ENCODE assay signal across 13 cellular contexts in the genomic region with DNA sequence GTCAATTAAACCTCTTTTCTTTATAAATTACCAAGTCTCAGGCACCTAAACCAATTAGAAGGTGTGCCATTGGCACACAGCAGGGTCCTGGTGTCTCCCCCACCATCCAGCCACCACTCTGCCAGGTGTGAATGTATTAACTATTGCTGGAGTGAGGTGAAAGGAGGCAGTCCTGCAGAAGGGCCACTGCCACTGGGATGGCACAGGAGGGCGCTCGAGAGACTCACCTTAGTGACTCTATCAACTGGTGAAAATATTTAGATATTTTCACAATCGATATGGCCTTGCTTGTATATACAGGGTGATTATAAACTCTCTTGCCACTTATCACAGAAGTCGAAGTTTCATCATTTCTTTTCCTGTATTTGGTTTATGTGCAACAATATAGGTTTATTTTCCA.
DNase-seq lines count a peak whose midpoint lies in the region; ATAC-seq and TF ChIP-seq lines count a peak whose summit lies in the region.
"Had no signal": no experiment of that assay in that cellular context is flagged by ENCODE, and none has a peak within 500 bp of the region (broad histone marks: within the 10 kb centered on the region; RNA-seq: fewer than 3 reads in every experiment).

No MANE protein-coding gene starts in this region.

- TF ChIP-seq CTCF in AG09309 (IDR thresholded peaks at IDR 0.05; ENCODE audit: control insufficient read depth, insufficient read depth, low read depth, low read length, missing control alignments) (peak; percentile 31), OCI-LY3 (IDR thresholded peaks at IDR 0.05; ENCODE audit: low read depth, low read length) (peak; percentile 34), fibroblast of pulmonary artery (IDR thresholded peaks at IDR 0.05; ENCODE audit: low read length, missing control alignments) (peak; percentile 13)

- H3K4me1 ChIP-seq in OCI-LY3 (ENCODE audit: low read length): no peaks in the 10 kb centered on the region
- H3K4me1 ChIP-seq: body of pancreas, psoas muscle had no signal

- H3K4me3 ChIP-seq in AG09309 (ENCODE audit: control insufficient read depth, low read depth, low read length): no peak overlapping the region
- no peak overlapping the region for H3K4me3 ChIP-seq in OCI-LY3 (ENCODE audit: low read length)
- H3K4me3 ChIP-seq in fibroblast of pulmonary artery (replicated peaks; ENCODE audit: low read depth, low read length): no peak overlapping the region
- H3K4me3 ChIP-seq: body of pancreas, psoas muscle had no signal

- no peaks in the 10 kb centered on the region for H3K9me3 ChIP-seq in OCI-LY3 (ENCODE audit: insufficient read depth, low read length)
- H3K9me3 ChIP-seq: body of pancreas, psoas muscle had no signal

- no peaks in the 10 kb centered on the region for H3K79me2 ChIP-seq in OCI-LY3 (ENCODE audit: low read length)

- no peak overlapping the region for H3K27ac ChIP-seq in OCI-LY3 (ENCODE audit: low read length)
- H3K27ac ChIP-seq: body of pancreas, psoas muscle had no signal

- DNase-seq in AG09309 (ENCODE audit: low read depth) (no peak), fibroblast of pulmonary artery (ENCODE audit: low read depth) (no peak), NCI-H510A (lab: John Stamatoyannopoulos, UW) (no peak)
- DNase-seq: activated CD4-positive, alpha-beta T cell treated with anti-CD3 and anti-CD28 coated beads for 48 hours; body of pancreas; DND-41; psoas muscle had no signal

- ATAC-seq in GM18868 (IDR thresholded peaks at IDR 0.05; ENCODE audit: unreplicated experiment) (peak; percentile 43), HG03442 (IDR thresholded peaks at IDR 0.05; ENCODE audit: unreplicated experiment) (no peak), HG03108 (IDR thresholded peaks at IDR 0.05; ENCODE audit: unreplicated experiment) (no peak), HG02763 (IDR thresholded peaks at IDR 0.05; ENCODE audit: unreplicated experiment) (no peak)
- ATAC-seq: body of pancreas; psoas muscle; stimulated activated memory B cell treated with anti-CD40 and anti-IgM and Interleukin-4, amounts not matched to agents 10 μg/mL and 1 μg/mL and 100 μg/mL, for 72 hours had no signal

- no peaks in the 10 kb centered on the region for H3K36me3 ChIP-seq in OCI-LY3 (replicated peaks; ENCODE audit: low read depth, low read length)

- no peak overlapping the region for H3K4me2 ChIP-seq in OCI-LY3 (ENCODE audit: low read length)

- H3K9ac ChIP-seq in OCI-LY3 (ENCODE audit: low read length): no peak overlapping the region

- H3K27me3 ChIP-seq in OCI-LY3 (ENCODE audit: low read depth, low read length): peaks cover 13% of the 10 kb centered on the region
- H3K27me3 ChIP-seq: body of pancreas had no signal

- no peak overlapping the region for H2AFZ ChIP-seq in OCI-LY3 (ENCODE audit: low read depth, low read length)

- no peaks in the 10 kb centered on the region for H4K20me1 ChIP-seq in OCI-LY3 (ENCODE audit: insufficient read depth, low read length)
